Comparison of ENCODE assay signal across 8 cellular contexts in genomic region chr11:19777032-19777341, GRCh38.
DNase-seq lines count a peak whose midpoint lies in the region; ATAC-seq and TF ChIP-seq lines count a peak whose summit lies in the region.
"Had no signal": no experiment of that assay in that cellular context is flagged by ENCODE, and none has a peak within 500 bp of the region (broad histone marks: within the 10 kb centered on the region; RNA-seq: fewer than 3 reads in every experiment).

No MANE protein-coding gene starts in this region.

- H3K36me3 ChIP-seq in upper lobe of left lung = no peaks in the 10 kb centered on the region

- no peak for TF ChIP-seq EP300 in upper lobe of left lung (IDR thresholded peaks at IDR 0.05)

- TF ChIP-seq CTCF in upper lobe of left lung (IDR thresholded peaks at IDR 0.05) = no peak

- peaks cover 57% of the 10 kb centered on the region for H3K27me3 Mint-ChIP-seq in activated T-helper 17 cell treated with anti-CD3 and anti-CD28 coated beads, Interleukin-2, amount 50 U/mL, for 72 hours

- H3K9me3 Mint-ChIP-seq in activated T-helper 17 cell treated with anti-CD3 and anti-CD28 coated beads, Interleukin-2, amount 50 U/mL, for 72 hours = no peaks in the 10 kb centered on the region

- H3K4me3 ChIP-seq in upper lobe of left lung = peak overlapping the region in 3 of 4 donors; percentile 50 to 58 (median 56)

- H3K27ac ChIP-seq in upper lobe of left lung = peak overlapping the region; percentile 69 to 84 (median 82)

- no peaks in the 10 kb centered on the region for H3K9me3 ChIP-seq in upper lobe of left lung

- DNase-seq in islet precursor cell = peak; percentile 63
- DNase-seq in upper lobe of left lung = peak; percentile 48 to 87
- DNase-seq in stimulated activated naive CD4-positive, alpha-beta T cell treated with Interleukin-2 at 50 U/mL for 16 hours (lab: John Stamatoyannopoulos, UW) = no peak
- no peak for DNase-seq in ureter (ENCODE audit: low spot score)

- H3K27ac Mint-ChIP-seq in activated T-helper 17 cell treated with anti-CD3 and anti-CD28 coated beads, Interleukin-2, amount 50 U/mL, for 72 hours = no peak overlapping the region
- H3K27ac Mint-ChIP-seq: nephron had no signal

- H3K4me1 ChIP-seq in upper lobe of left lung = peaks cover 0 to 25% (median 11%) of the 10 kb centered on the region in 4 donors

- H3K4me1 Mint-ChIP-seq in activated T-helper 17 cell treated with anti-CD3 and anti-CD28 coated beads, Interleukin-2, amount 50 U/mL, for 72 hours = peaks cover 13% of the 10 kb centered on the region

- TF ChIP-seq POLR2A in upper lobe of left lung (IDR thresholded peaks at IDR 0.05) = peak in 1 of 4 donors; percentile 49

- ATAC-seq in GM18868 (IDR thresholded peaks at IDR 0.05; ENCODE audit: unreplicated experiment) (peak; percentile 17), HG02798 (IDR thresholded peaks at IDR 0.05; ENCODE audit: poor library complexity, unreplicated experiment) (peak; percentile 36), upper lobe of left lung (ENCODE audit: low FRiP score in 2 of 2) (peak in 1 of 2 donors; percentile 43)
- no peak for ATAC-seq in activated T-helper 17 cell treated with anti-CD3 and anti-CD28 coated beads, Interleukin-2, amount 50 U/mL, for 72 hours (replicated peaks)

- H3K27me3 ChIP-seq in upper lobe of left lung = peaks cover 0 to 9% (median 0%) of the 10 kb centered on the region in 4 donors

- WGBS in upper lobe of left lung, 2 donors = 0% methylated on average over 15 to 21 of the region's 45 CpGs

- H3K36me3 Mint-ChIP-seq in activated T-helper 17 cell treated with anti-CD3 and anti-CD28 coated beads, Interleukin-2, amount 50 U/mL, for 72 hours (ENCODE audit: low read depth) = no peaks in the 10 kb centered on the region

- H3K4me3 Mint-ChIP-seq in activated T-helper 17 cell treated with anti-CD3 and anti-CD28 coated beads, Interleukin-2, amount 50 U/mL, for 72 hours = peak overlapping the region; percentile 70

Comparison
In these comparisons a context has a peak if more than half of its experiments do, and no peak if none do; other contexts are left out.
1. DNase-seq: peak in islet precursor cell (single experiment) and upper lobe of left lung (2 of 2); none in stimulated activated naive CD4-positive, alpha-beta T cell treated with Interleukin-2 at 50 U/mL for 16 hours (single experiment) and ureter (single experiment).